Comparison of ENCODE assay signal across 2 cellular contexts in the genomic region with DNA sequence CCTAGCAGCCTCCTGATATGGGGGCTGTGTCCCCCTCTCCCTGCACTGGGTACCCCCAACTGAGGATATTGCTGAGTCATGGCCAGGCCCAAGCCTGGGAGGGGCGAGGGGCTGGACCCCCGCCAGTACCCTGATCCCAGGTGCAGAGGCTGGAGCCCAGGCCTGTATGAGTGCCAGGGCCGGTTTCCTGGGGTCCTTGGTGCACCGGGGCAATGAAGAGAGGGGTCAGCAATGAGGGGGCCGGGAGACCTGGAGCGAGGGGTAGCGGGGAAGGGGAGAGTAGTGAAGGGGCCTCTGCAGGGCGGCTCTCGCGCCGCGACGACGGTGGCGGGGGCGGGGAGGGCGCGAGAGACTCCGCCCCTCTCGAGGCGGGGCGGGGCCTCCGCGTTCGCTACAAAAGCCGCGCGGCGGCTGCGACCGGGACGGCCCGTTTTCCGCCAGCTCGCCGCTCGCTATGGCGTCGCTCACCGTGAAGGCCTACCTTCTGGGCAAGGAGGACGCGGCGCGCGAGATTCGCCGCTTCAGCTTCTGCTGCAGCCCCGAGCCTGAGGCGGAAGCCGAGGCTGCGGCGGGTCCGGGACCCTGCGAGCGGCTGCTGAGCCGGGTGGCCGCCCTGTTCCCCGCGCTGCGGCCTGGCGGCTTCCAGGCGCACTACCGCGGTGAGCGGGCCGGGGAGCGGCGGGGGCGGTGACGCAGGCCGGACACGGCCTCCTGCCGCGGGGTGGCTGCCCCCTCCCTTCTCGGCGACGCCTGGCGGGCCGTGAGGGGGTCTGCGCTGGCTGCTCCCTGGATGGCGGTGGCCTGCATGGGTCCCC.
TF ChIP-seq lines count a peak whose summit lies in the region.

A gene (plus strand): TSS at position 423 of the 815 bp plus-strand sequence. CDS start 32 bp downstream, at position 455.

TF ChIP-seq in HEK293, 187 proteins besides CTCF, POLR2A, EP300 and RAD21 (continued from another document and continues in another):
- TF ChIP-seq, protein P1, sequence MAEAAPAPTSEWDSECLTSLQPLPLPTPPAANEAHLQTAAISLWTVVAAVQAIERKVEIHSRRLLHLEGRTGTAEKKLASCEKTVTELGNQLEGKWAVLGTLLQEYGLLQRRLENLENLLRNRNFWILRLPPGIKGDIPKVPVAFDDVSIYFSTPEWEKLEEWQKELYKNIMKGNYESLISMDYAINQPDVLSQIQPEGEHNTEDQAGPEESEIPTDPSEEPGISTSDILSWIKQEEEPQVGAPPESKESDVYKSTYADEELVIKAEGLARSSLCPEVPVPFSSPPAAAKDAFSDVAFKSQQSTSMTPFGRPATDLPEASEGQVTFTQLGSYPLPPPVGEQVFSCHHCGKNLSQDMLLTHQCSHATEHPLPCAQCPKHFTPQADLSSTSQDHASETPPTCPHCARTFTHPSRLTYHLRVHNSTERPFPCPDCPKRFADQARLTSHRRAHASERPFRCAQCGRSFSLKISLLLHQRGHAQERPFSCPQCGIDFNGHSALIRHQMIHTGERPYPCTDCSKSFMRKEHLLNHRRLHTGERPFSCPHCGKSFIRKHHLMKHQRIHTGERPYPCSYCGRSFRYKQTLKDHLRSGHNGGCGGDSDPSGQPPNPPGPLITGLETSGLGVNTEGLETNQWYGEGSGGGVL (tag by site-specific recombination; IDR thresholded peaks at IDR 0.05) = peak; percentile 73; the same call in 1 of the 2 replicates
- TF ChIP-seq ZNF19 (tag by site-specific recombination; IDR thresholded peaks at IDR 0.05; ENCODE audit: low read depth) (no peak), YY1 (tag by site-specific recombination; IDR thresholded peaks at IDR 0.05) (peak; percentile 76), KLF9 (tag by site-specific recombination; IDR thresholded peaks at IDR 0.05; ENCODE audit: low read depth) (peak; percentile 82), ZFP69B (tag by site-specific recombination; IDR thresholded peaks at IDR 0.05) (0 out of 2 replicates have a peak, but pooled peaks have one; percentile 10), ZNF664 (tag by site-specific recombination; IDR thresholded peaks at IDR 0.05) (no peak), ZNF561 (tag by site-specific recombination; IDR thresholded peaks at IDR 0.05; ENCODE audit: borderline replicate concordance) (peak; percentile 34; the same call in 1 of the 2 replicates), ZIC2 (tag by site-specific recombination; IDR thresholded peaks at IDR 0.05) (peak; percentile 70), TCF7L2 (IDR thresholded peaks at IDR 0.05; ENCODE audit: borderline replicate concordance, low read depth, low read length) (no peak), ZNF48 (tag by site-specific recombination; IDR thresholded peaks at IDR 0.05) (no peak), ZNF221 (tag by site-specific recombination; IDR thresholded peaks at IDR 0.05; ENCODE audit: borderline replicate concordance) (no peak), ZFHX2 (tag by site-specific recombination; conservative IDR thresholded peaks at IDR 0.05) (peak; percentile 67), ZNF76 (tag by site-specific recombination; IDR thresholded peaks at IDR 0.05; ENCODE audit: borderline replicate concordance, low read depth) (peak; percentile 72), ZNF701 (tag by site-specific recombination; IDR thresholded peaks at IDR 0.05) (no peak)
- TF ChIP-seq, protein P2, sequence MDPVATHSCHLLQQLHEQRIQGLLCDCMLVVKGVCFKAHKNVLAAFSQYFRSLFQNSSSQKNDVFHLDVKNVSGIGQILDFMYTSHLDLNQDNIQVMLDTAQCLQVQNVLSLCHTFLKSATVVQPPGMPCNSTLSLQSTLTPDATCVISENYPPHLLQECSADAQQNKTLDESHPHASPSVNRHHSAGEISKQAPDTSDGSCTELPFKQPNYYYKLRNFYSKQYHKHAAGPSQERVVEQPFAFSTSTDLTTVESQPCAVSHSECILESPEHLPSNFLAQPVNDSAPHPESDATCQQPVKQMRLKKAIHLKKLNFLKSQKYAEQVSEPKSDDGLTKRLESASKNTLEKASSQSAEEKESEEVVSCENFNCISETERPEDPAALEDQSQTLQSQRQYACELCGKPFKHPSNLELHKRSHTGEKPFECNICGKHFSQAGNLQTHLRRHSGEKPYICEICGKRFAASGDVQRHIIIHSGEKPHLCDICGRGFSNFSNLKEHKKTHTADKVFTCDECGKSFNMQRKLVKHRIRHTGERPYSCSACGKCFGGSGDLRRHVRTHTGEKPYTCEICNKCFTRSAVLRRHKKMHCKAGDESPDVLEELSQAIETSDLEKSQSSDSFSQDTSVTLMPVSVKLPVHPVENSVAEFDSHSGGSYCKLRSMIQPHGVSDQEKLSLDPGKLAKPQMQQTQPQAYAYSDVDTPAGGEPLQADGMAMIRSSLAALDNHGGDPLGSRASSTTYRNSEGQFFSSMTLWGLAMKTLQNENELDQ (tag by site-specific recombination; IDR thresholded peaks at IDR 0.05; ENCODE audit: low read depth) = no peak
- TF ChIP-seq, protein P3, sequence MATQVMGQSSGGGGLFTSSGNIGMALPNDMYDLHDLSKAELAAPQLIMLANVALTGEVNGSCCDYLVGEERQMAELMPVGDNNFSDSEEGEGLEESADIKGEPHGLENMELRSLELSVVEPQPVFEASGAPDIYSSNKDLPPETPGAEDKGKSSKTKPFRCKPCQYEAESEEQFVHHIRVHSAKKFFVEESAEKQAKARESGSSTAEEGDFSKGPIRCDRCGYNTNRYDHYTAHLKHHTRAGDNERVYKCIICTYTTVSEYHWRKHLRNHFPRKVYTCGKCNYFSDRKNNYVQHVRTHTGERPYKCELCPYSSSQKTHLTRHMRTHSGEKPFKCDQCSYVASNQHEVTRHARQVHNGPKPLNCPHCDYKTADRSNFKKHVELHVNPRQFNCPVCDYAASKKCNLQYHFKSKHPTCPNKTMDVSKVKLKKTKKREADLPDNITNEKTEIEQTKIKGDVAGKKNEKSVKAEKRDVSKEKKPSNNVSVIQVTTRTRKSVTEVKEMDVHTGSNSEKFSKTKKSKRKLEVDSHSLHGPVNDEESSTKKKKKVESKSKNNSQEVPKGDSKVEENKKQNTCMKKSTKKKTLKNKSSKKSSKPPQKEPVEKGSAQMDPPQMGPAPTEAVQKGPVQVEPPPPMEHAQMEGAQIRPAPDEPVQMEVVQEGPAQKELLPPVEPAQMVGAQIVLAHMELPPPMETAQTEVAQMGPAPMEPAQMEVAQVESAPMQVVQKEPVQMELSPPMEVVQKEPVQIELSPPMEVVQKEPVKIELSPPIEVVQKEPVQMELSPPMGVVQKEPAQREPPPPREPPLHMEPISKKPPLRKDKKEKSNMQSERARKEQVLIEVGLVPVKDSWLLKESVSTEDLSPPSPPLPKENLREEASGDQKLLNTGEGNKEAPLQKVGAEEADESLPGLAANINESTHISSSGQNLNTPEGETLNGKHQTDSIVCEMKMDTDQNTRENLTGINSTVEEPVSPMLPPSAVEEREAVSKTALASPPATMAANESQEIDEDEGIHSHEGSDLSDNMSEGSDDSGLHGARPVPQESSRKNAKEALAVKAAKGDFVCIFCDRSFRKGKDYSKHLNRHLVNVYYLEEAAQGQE (tag by site-specific recombination; IDR thresholded peaks at IDR 0.05) = peak; percentile 21; the same call in 1 of the 2 replicates

TF ChIP-seq in GM12878, 131 proteins besides CTCF, POLR2A, EP300 and RAD21 (continued from another document and continues in another):
- peak; percentile 5; the same call in 1 of the 2 replicates for TF ChIP-seq SMC3 (IDR thresholded peaks at IDR 0.05; ENCODE audit: borderline replicate concordance, low read length)
- TF ChIP-seq CEBPB (IDR thresholded peaks at IDR 0.05; ENCODE audit: borderline replicate concordance in 1 of 2, low read depth in 2 of 2, low read length in 2 of 2) = no peak
- TF ChIP-seq, protein P4, sequence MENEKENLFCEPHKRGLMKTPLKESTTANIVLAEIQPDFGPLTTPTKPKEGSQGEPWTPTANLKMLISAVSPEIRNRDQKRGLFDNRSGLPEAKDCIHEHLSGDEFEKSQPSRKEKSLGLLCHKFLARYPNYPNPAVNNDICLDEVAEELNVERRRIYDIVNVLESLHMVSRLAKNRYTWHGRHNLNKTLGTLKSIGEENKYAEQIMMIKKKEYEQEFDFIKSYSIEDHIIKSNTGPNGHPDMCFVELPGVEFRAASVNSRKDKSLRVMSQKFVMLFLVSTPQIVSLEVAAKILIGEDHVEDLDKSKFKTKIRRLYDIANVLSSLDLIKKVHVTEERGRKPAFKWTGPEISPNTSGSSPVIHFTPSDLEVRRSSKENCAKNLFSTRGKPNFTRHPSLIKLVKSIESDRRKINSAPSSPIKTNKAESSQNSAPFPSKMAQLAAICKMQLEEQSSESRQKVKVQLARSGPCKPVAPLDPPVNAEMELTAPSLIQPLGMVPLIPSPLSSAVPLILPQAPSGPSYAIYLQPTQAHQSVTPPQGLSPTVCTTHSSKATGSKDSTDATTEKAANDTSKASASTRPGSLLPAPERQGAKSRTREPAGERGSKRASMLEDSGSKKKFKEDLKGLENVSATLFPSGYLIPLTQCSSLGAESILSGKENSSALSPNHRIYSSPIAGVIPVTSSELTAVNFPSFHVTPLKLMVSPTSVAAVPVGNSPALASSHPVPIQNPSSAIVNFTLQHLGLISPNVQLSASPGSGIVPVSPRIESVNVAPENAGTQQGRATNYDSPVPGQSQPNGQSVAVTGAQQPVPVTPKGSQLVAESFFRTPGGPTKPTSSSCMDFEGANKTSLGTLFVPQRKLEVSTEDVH (IDR thresholded peaks at IDR 0.05; ENCODE audit: low read depth, partially characterized antibody) = no peak
- no peak for TF ChIP-seq SREBF2 (IDR thresholded peaks at IDR 0.05; ENCODE audit: low read length)
- TF ChIP-seq NR2F1 (conservative IDR thresholded peaks at IDR 0.05) = peak; percentile 73
- no peak for TF ChIP-seq ZSCAN29 (IDR thresholded peaks at IDR 0.05)
- no peak for TF ChIP-seq CHD1 (IDR thresholded peaks at IDR 0.05; ENCODE audit: low read depth, low read length)
- TF ChIP-seq POLR2AphosphoS5 (IDR thresholded peaks at IDR 0.05; ENCODE audit: low read length) = peak; percentile 99
- TF ChIP-seq, protein P5, sequence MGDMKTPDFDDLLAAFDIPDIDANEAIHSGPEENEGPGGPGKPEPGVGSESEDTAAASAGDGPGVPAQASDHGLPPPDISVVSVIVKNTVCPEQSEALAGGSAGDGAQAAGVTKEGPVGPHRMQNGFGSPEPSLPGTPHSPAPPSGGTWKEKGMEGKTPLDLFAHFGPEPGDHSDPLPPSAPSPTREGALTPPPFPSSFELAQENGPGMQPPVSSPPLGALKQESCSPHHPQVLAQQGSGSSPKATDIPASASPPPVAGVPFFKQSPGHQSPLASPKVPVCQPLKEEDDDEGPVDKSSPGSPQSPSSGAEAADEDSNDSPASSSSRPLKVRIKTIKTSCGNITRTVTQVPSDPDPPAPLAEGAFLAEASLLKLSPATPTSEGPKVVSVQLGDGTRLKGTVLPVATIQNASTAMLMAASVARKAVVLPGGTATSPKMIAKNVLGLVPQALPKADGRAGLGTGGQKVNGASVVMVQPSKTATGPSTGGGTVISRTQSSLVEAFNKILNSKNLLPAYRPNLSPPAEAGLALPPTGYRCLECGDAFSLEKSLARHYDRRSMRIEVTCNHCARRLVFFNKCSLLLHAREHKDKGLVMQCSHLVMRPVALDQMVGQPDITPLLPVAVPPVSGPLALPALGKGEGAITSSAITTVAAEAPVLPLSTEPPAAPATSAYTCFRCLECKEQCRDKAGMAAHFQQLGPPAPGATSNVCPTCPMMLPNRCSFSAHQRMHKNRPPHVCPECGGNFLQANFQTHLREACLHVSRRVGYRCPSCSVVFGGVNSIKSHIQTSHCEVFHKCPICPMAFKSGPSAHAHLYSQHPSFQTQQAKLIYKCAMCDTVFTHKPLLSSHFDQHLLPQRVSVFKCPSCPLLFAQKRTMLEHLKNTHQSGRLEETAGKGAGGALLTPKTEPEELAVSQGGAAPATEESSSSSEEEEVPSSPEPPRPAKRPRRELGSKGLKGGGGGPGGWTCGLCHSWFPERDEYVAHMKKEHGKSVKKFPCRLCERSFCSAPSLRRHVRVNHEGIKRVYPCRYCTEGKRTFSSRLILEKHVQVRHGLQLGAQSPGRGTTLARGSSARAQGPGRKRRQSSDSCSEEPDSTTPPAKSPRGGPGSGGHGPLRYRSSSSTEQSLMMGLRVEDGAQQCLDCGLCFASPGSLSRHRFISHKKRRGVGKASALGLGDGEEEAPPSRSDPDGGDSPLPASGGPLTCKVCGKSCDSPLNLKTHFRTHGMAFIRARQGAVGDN (IDR thresholded peaks at IDR 0.05) = peak; percentile 95
- peak; percentile 94 for TF ChIP-seq POU2F2 (IDR thresholded peaks at IDR 0.05; ENCODE audit: borderline replicate concordance, low read depth, low read length)
- peak; percentile 59; the same call in 1 of the 2 replicates for TF ChIP-seq ZNF217 (IDR thresholded peaks at IDR 0.05)
- 0 out of 2 replicates have a peak, but pooled peaks have one; percentile 18 for TF ChIP-seq JUND (IDR thresholded peaks at IDR 0.05; ENCODE audit: low read depth, low read length)
- no peak for TF ChIP-seq WRNIP1 (IDR thresholded peaks at IDR 0.05; ENCODE audit: borderline replicate concordance, low read depth, low read length)
- TF ChIP-seq, protein P6, sequence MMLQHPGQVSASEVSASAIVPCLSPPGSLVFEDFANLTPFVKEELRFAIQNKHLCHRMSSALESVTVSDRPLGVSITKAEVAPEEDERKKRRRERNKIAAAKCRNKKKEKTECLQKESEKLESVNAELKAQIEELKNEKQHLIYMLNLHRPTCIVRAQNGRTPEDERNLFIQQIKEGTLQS (IDR thresholded peaks at IDR 0.05; ENCODE audit: borderline replicate concordance, extremely low read depth, low read depth, low read length) = no peak
- TF ChIP-seq STAT1 (conservative IDR thresholded peaks at IDR 0.05) = no peak
- TF ChIP-seq, protein P7, sequence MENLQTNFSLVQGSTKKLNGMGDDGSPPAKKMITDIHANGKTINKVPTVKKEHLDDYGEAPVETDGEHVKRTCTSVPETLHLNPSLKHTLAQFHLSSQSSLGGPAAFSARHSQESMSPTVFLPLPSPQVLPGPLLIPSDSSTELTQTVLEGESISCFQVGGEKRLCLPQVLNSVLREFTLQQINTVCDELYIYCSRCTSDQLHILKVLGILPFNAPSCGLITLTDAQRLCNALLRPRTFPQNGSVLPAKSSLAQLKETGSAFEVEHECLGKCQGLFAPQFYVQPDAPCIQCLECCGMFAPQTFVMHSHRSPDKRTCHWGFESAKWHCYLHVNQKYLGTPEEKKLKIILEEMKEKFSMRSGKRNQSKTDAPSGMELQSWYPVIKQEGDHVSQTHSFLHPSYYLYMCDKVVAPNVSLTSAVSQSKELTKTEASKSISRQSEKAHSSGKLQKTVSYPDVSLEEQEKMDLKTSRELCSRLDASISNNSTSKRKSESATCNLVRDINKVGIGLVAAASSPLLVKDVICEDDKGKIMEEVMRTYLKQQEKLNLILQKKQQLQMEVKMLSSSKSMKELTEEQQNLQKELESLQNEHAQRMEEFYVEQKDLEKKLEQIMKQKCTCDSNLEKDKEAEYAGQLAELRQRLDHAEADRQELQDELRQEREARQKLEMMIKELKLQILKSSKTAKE (IDR thresholded peaks at IDR 0.05; ENCODE audit: low read depth, poor library complexity, severe bottlenecking) = no peak
- no peak for TF ChIP-seq RCOR1 (conservative IDR thresholded peaks at IDR 0.05; ENCODE audit: low read depth, low read length)
- no peak for TF ChIP-seq RBBP5 (conservative IDR thresholded peaks at IDR 0.05)
- peak; percentile 75; the same call in 1 of the 2 replicates for TF ChIP-seq TAF1 (IDR thresholded peaks at IDR 0.05; ENCODE audit: borderline replicate concordance, low read depth, low read length)
